In genomic region chr19:46967578-46968018, GRCh38 we compare ENCODE assay signal across 8 cellular contexts. TPM values are rescaled to one million over a fixed set of nuclear protein-coding genes. Genes with fewer than 3 reads are reported as not detected.
DNase-seq lines count a peak whose midpoint lies in the region; ATAC-seq lines count a peak whose summit lies in the region.

No MANE protein-coding gene starts in this region.

- ATAC-seq in activated T-helper 17 cell treated with anti-CD3 and anti-CD28 coated beads, Interleukin-2, amount 50 U/mL, for 72 hours (replicated peaks): peak; percentile 85
- ATAC-seq in HG02588 (IDR thresholded peaks at IDR 0.05; ENCODE audit: unreplicated experiment) (no peak), HG02623 (IDR thresholded peaks at IDR 0.05; ENCODE audit: unreplicated experiment) (no peak)

- H3K4me1 Mint-ChIP-seq in activated T-helper 17 cell treated with anti-CD3 and anti-CD28 coated beads, Interleukin-2, amount 50 U/mL, for 72 hours: peaks cover 27% of the 10 kb centered on the region
- H3K4me1 Mint-ChIP-seq in immature natural killer cell: peaks cover 50 to 53% of the 10 kb centered on the region in 2 donors
- H3K4me1 Mint-ChIP-seq in stimulated activated naive CD8-positive, alpha-beta T cell treated with anti-CD3 and anti-CD28 coated beads, Interleukin-15, Interleukin-2, amounts not matched to agents 100 ng/mL and 50 ng/mL, for 24 hours (ENCODE audit: low read depth): peaks cover 32% of the 10 kb centered on the region

- peak overlapping the region; percentile 68 for H3K4me3 Mint-ChIP-seq in activated T-helper 17 cell treated with anti-CD3 and anti-CD28 coated beads, Interleukin-2, amount 50 U/mL, for 72 hours
- peak overlapping the region; percentile 67 to 82 (median 74) for H3K4me3 Mint-ChIP-seq in immature natural killer cell
- H3K4me3 Mint-ChIP-seq in stimulated activated naive CD8-positive, alpha-beta T cell treated with anti-CD3 and anti-CD28 coated beads, Interleukin-15, Interleukin-2, amounts not matched to agents 100 ng/mL and 50 ng/mL, for 24 hours: peak overlapping the region; percentile 47

- H3K36me3 Mint-ChIP-seq in activated T-helper 17 cell treated with anti-CD3 and anti-CD28 coated beads, Interleukin-2, amount 50 U/mL, for 72 hours (ENCODE audit: low read depth): peaks cover 36% of the 10 kb centered on the region
- peaks cover 13 to 37% (median 13%) of the 10 kb centered on the region in 3 donors for H3K36me3 Mint-ChIP-seq in immature natural killer cell
- peaks cover 6% of the 10 kb centered on the region for H3K36me3 Mint-ChIP-seq in stimulated activated naive CD8-positive, alpha-beta T cell treated with anti-CD3 and anti-CD28 coated beads, Interleukin-15, Interleukin-2, amounts not matched to agents 100 ng/mL and 50 ng/mL, for 24 hours (ENCODE audit: low read depth)

- no peaks in the 10 kb centered on the region for H3K27me3 Mint-ChIP-seq in activated T-helper 17 cell treated with anti-CD3 and anti-CD28 coated beads, Interleukin-2, amount 50 U/mL, for 72 hours
- H3K27me3 Mint-ChIP-seq in immature natural killer cell (ENCODE audit: low read depth in 3 of 3): peaks cover 3 to 5% (median 4%) of the 10 kb centered on the region in 3 donors
- no peaks in the 10 kb centered on the region for H3K27me3 Mint-ChIP-seq in stimulated activated naive CD8-positive, alpha-beta T cell treated with anti-CD3 and anti-CD28 coated beads, Interleukin-15, Interleukin-2, amounts not matched to agents 100 ng/mL and 50 ng/mL, for 24 hours

- peak overlapping the region; percentile 78 for H3K27ac Mint-ChIP-seq in activated T-helper 17 cell treated with anti-CD3 and anti-CD28 coated beads, Interleukin-2, amount 50 U/mL, for 72 hours
- peak overlapping the region; percentile 72 to 98 (median 89) for H3K27ac Mint-ChIP-seq in immature natural killer cell
- H3K27ac Mint-ChIP-seq in stimulated activated naive CD8-positive, alpha-beta T cell treated with anti-CD3 and anti-CD28 coated beads, Interleukin-15, Interleukin-2, amounts not matched to agents 100 ng/mL and 50 ng/mL, for 24 hours: peak overlapping the region; percentile 77

- DNase-seq in NCI-H2029 (lab: John Stamatoyannopoulos, UW): peak; percentile 10
- no peak for DNase-seq in NCI-H2029 treated with DMSO at 0.1 percent for 48 hours (lab: John Stamatoyannopoulos, UW)
- DNase-seq in immature natural killer cell: peak; percentile 70 to 76 (median 72)
- DNase-seq in OCI-M1 (lab: John Stamatoyannopoulos, UW): no peak

- no peaks in the 10 kb centered on the region for H3K9me3 Mint-ChIP-seq in activated T-helper 17 cell treated with anti-CD3 and anti-CD28 coated beads, Interleukin-2, amount 50 U/mL, for 72 hours
- H3K9me3 Mint-ChIP-seq in immature natural killer cell: no peaks in the 10 kb centered on the region
- no peaks in the 10 kb centered on the region for H3K9me3 Mint-ChIP-seq in stimulated activated naive CD8-positive, alpha-beta T cell treated with anti-CD3 and anti-CD28 coated beads, Interleukin-15, Interleukin-2, amounts not matched to agents 100 ng/mL and 50 ng/mL, for 24 hours

RNA-seq across cellular contexts. Expression of gene NPAS1, which starts 52.0 kb away (rescaled TPM):
- total RNA-seq in activated T-helper 17 cell treated with anti-CD3 and anti-CD28 coated beads, Interleukin-2, amount 50 U/mL, for 72 hours: under 1 TPM; 0.42 to 0.73 TPM
- not detected for polyA plus RNA-seq in immature natural killer cell

Comparison
In these comparisons a context has a peak if more than half of its experiments do, and no peak if none do; other contexts are left out.
1. DNase-seq: peak in NCI-H2029 (single experiment) and immature natural killer cell (3 of 3); none in NCI-H2029 treated with DMSO at 0.1 percent for 48 hours (single experiment) and OCI-M1 (single experiment).
2. Peak in every context shown above with its lines, with median percentiles within 50 percentile points of each other: H3K27ac Mint-ChIP-seq and H3K4me3 Mint-ChIP-seq.